ENCODE assay signal across 10 cellular contexts in genomic region chr1:217048104-217048707, GRCh38.
DNase-seq lines count a peak whose midpoint lies in the region; ATAC-seq and TF ChIP-seq lines count a peak whose summit lies in the region.
"Had no signal": no experiment of that assay in that cellular context is flagged by ENCODE, and none has a peak within 500 bp of the region (broad histone marks: within the 10 kb centered on the region; RNA-seq: fewer than 3 reads in every experiment).

No MANE protein-coding gene starts in this region.

- ATAC-seq in HG03175 (IDR thresholded peaks at IDR 0.05; ENCODE audit: unreplicated experiment): peak; percentile 60
- no peak for ATAC-seq in left ventricle myocardium superior
- ATAC-seq: right cardiac atrium had no signal

- no peaks in the 10 kb centered on the region for H3K27me3 Mint-ChIP-seq in type B pancreatic cell

- H3K27ac Mint-ChIP-seq in type B pancreatic cell: no peak overlapping the region

- in situ Hi-C loops in brain microvascular endothelial cell (cut with HindIII; ENCODE audit: low pct_ligation_motif_present, low sequenced_read_pairs): no loop called here

- WGBS in stomach, 5 donors: 67 to 87% (median 72%) methylated on average over 4 to 5 of the region's 5 CpGs

- H3K4me1 Mint-ChIP-seq in type B pancreatic cell (ENCODE audit: unreplicated experiment): peaks cover 1% of the 10 kb centered on the region

- intact Hi-C loops in stomach (cut with DNase I; ENCODE audit: low total_unique reads) (no loop called here), left ventricle myocardium superior (cut with micrococcal nuclease) (no loop called here)

- no peak for TF ChIP-seq EP300 in stomach (IDR thresholded peaks at IDR 0.05)

- no peaks in the 10 kb centered on the region for H3K36me3 ChIP-seq in brain microvascular endothelial cell (replicated peaks)
- H3K36me3 ChIP-seq in stomach: no peaks in the 10 kb centered on the region

- no peak overlapping the region for H3K4me3 Mint-ChIP-seq in type B pancreatic cell

- no peaks in the 10 kb centered on the region for H3K4me1 ChIP-seq in stomach

- no peak for TF ChIP-seq POLR2A in stomach (IDR thresholded peaks at IDR 0.05)

- H3K4me3 ChIP-seq in brain microvascular endothelial cell (ENCODE audit: low read depth, low read length) (no peak overlapping the region), stomach (no peak overlapping the region)

- peak; percentile 28 for TF ChIP-seq CTCF in brain microvascular endothelial cell (IDR thresholded peaks at IDR 0.05; ENCODE audit: low read depth, low read length, missing control alignments)
- peak; percentile 38 for TF ChIP-seq CTCF in type B pancreatic cell (conservative IDR thresholded peaks at IDR 0.05)
- no peak for TF ChIP-seq CTCF in stomach (IDR thresholded peaks at IDR 0.05)

- H3K27me3 ChIP-seq in brain microvascular endothelial cell (replicated peaks) (no peaks in the 10 kb centered on the region), stomach (no peaks in the 10 kb centered on the region)

- H3K27ac ChIP-seq in brain microvascular endothelial cell (no peak overlapping the region), stomach (no peak overlapping the region)

- H3K9me3 Mint-ChIP-seq in type B pancreatic cell: no peaks in the 10 kb centered on the region

- peak; percentile 3 for DNase-seq in stimulated activated CD4-positive, alpha-beta T cell treated with anti-CD3 and anti-CD28 coated beads, Interleukin-15, amount 100 ng/mL, for 24 hours
- DNase-seq in stimulated activated CD4-positive, alpha-beta T cell treated with anti-CD3 and anti-CD28 coated beads, Interleukin-4, amount 100 ng/mL, for 4 hours: no peak
- DNase-seq in brain microvascular endothelial cell: no peak
- DNase-seq in type B pancreatic cell (ENCODE audit: extremely low spot score, unreplicated experiment): no peak
- no peak for DNase-seq in stomach
- DNase-seq in left ventricle myocardium superior: no peak
- DNase-seq in NCI-H187 treated with DMSO at 0.1 percent for 48 hours (lab: John Stamatoyannopoulos, UW): no peak
- DNase-seq: activated CD8-positive, alpha-beta memory T cell treated with anti-CD3 and anti-CD28 coated beads for 24 hours; right cardiac atrium had no signal

- no peaks in the 10 kb centered on the region for H3K9me3 ChIP-seq in stomach

- no peaks in the 10 kb centered on the region for H3K36me3 Mint-ChIP-seq in type B pancreatic cell

Comparison
In these comparisons a context has a peak if more than half of its experiments do, and no peak if none do; other contexts are left out.
1. CTCF ChIP-seq: peak in brain microvascular endothelial cell (single experiment) and type B pancreatic cell (single experiment); none in stomach (0 of 7).